16 cellular contexts compared by ENCODE assay signal in the genomic region with DNA sequence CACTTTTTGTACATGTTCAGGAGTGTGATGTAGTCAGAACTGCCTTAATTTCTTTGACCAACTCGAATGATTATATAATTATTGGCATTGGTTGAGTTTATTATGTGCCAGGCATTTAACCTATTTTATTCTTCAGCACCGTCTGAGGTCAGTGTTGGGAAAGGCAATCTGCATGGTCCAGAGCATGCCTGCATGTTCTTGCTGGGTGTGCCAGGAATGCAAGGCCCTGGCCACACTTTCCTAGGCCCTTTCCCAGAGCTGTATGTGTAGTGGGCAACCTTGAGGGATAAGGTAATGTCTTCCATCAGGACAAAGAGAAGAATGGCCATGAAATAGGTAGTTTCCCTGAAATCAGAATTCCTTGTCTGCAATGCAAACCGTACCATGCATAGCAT. TPM values are rescaled to one million over a fixed set of nuclear protein-coding genes. Genes with fewer than 3 reads are reported as not detected.
DNase-seq lines count a peak whose midpoint lies in the region; ATAC-seq and TF ChIP-seq lines count a peak whose summit lies in the region.
"Had no signal": no experiment of that assay in that cellular context is flagged by ENCODE, and none has a peak within 500 bp of the region (broad histone marks: within the 10 kb centered on the region; RNA-seq: fewer than 3 reads in every experiment).

No MANE protein-coding gene starts in this region.

- H3K36me3 ChIP-seq in CD8-positive, alpha-beta T cell (ENCODE audit: insufficient read depth, low read length): no peaks in the 10 kb centered on the region
- H3K36me3 ChIP-seq in mesodermal cell (ENCODE audit: control insufficient read depth, insufficient read depth, low read length): no peaks in the 10 kb centered on the region
- H3K36me3 ChIP-seq: right atrium auricular region had no signal

- no peaks in the 10 kb centered on the region for H3K27me3 ChIP-seq in AG04450 (ENCODE audit: control insufficient read depth, insufficient read depth, low read length)
- H3K27me3 ChIP-seq in CD8-positive, alpha-beta T cell (ENCODE audit: insufficient read depth, low read length): no peaks in the 10 kb centered on the region
- H3K27me3 ChIP-seq: right atrium auricular region had no signal

- no peaks in the 10 kb centered on the region for H3K9me3 Mint-ChIP-seq in CD8-positive, alpha-beta T cell
- H3K9me3 Mint-ChIP-seq in activated CD8-positive, alpha-beta T cell treated with anti-CD3 and anti-CD28 coated beads, Interleukin-2, amount 10 ng/mL, durations not matched to agents 7 days and 5 days (ENCODE audit: insufficient read depth): no peaks in the 10 kb centered on the region
- H3K9me3 Mint-ChIP-seq: dendritic cell treated with granulocyte-macrophage colony-stimulating factor and Interleukin-4, amounts not matched to agents 40 ng/mL and 50 ng/mL, for 4 days; IgD-negative memory B cell had no signal

- peaks cover 19% of the 10 kb centered on the region for H3K4me1 ChIP-seq in CD8-positive, alpha-beta T cell (ENCODE audit: insufficient read depth, low read length)
- H3K4me1 ChIP-seq in mesodermal cell (ENCODE audit: control insufficient read depth, insufficient read depth, low read length, poor library complexity, severe bottlenecking): peaks cover 6% of the 10 kb centered on the region
- H3K4me1 ChIP-seq: right atrium auricular region had no signal

- intact Hi-C loops in CD8-positive, alpha-beta T cell (cut with DNase I, micrococcal nuclease): no loop called here

- 67 to 83% methylated on average over 1 to 2 of the region's 3 CpGs for WGBS in mesodermal cell (ENCODE audit: insufficient coverage in 2 of 2), 2 experiments

- H3K36me3 Mint-ChIP-seq in CD8-positive, alpha-beta T cell: peaks cover 2% of the 10 kb centered on the region
- H3K36me3 Mint-ChIP-seq in activated CD8-positive, alpha-beta T cell treated with anti-CD3 and anti-CD28 coated beads, Interleukin-2, amount 10 ng/mL, durations not matched to agents 7 days and 5 days (ENCODE audit: low read depth): peaks cover 30% of the 10 kb centered on the region
- H3K36me3 Mint-ChIP-seq: IgD-negative memory B cell had no signal

- H3K4me3 Mint-ChIP-seq in CD8-positive, alpha-beta T cell: no peak overlapping the region
- H3K4me3 Mint-ChIP-seq in activated CD8-positive, alpha-beta T cell treated with anti-CD3 and anti-CD28 coated beads, Interleukin-2, amount 10 ng/mL, durations not matched to agents 7 days and 5 days: peak overlapping the region; percentile 67

- H3K27me3 Mint-ChIP-seq in CD8-positive, alpha-beta T cell (ENCODE audit: low read depth): no peaks in the 10 kb centered on the region
- no peaks in the 10 kb centered on the region for H3K27me3 Mint-ChIP-seq in activated CD8-positive, alpha-beta T cell treated with anti-CD3 and anti-CD28 coated beads, Interleukin-2, amount 10 ng/mL, durations not matched to agents 7 days and 5 days (ENCODE audit: low read depth)
- H3K27me3 Mint-ChIP-seq: dendritic cell treated with granulocyte-macrophage colony-stimulating factor and Interleukin-4, amounts not matched to agents 40 ng/mL and 50 ng/mL, for 4 days; IgD-negative memory B cell had no signal

- H3K9me3 ChIP-seq in AG04450 (ENCODE audit: control insufficient read depth, insufficient read depth, low read length): no peaks in the 10 kb centered on the region
- H3K9me3 ChIP-seq in CD8-positive, alpha-beta T cell (ENCODE audit: low read length): no peaks in the 10 kb centered on the region
- no peaks in the 10 kb centered on the region for H3K9me3 ChIP-seq in mesodermal cell (ENCODE audit: control insufficient read depth, low read length)
- H3K9me3 ChIP-seq: right atrium auricular region had no signal

- POLR2A ChIA-PET in AG04450 (lab: Yijun Ruan, JAX): no interaction called here
- POLR2A ChIA-PET in CD8-positive, alpha-beta T cell (lab: Charles Lee): interaction anchor here (1.4 to 1.5 kb wide), 2 partner anchors 9 to 12 kb away, joined by 3 to 7 read pairs; a partner anchor contains a TSS
- POLR2A ChIA-PET in activated CD8-positive, alpha-beta T cell treated with anti-CD3 and anti-CD28 coated beads, Interleukin-2, amount 10 ng/mL, durations not matched to agents 7 days and 5 days (lab: Charles Lee): interaction anchor here (1.8 to 2.2 kb wide), 3 partner anchors 10 to 20 kb away, joined by 6 to 22 read pairs (median 9); a partner anchor contains a TSS

- H3K4me1 Mint-ChIP-seq in CD8-positive, alpha-beta T cell (ENCODE audit: low read depth): peaks cover 34% of the 10 kb centered on the region
- H3K4me1 Mint-ChIP-seq in activated CD8-positive, alpha-beta T cell treated with anti-CD3 and anti-CD28 coated beads, Interleukin-2, amount 10 ng/mL, durations not matched to agents 7 days and 5 days (ENCODE audit: low read depth): peaks cover 58% of the 10 kb centered on the region

- DNase-seq in AG04450 (ENCODE audit: low read depth, low spot score) (no peak), islet precursor cell (no peak), hippocampal formation (lab: John Stamatoyannopoulos, UW) (no peak), AG08395 (ENCODE audit: low spot score) (no peak)
- DNase-seq in CD8-positive, alpha-beta T cell: no peak
- DNase-seq in activated CD8-positive, alpha-beta T cell treated with anti-CD3 and anti-CD28 coated beads, Interleukin-2, amount 10 ng/mL, durations not matched to agents 7 days and 5 days: no peak
- DNase-seq: erythroblast, mammary epithelial cell, NCI-H2081, NCI-H510A treated with DMSO at 0.1 percent for 48 hours, Right ventricle myocardium superior had no signal

- H3K4me3 ChIP-seq in AG04450 (ENCODE audit: low read depth, low read length): no peak overlapping the region
- H3K4me3 ChIP-seq in CD8-positive, alpha-beta T cell (ENCODE audit: low read depth, low read length): no peak overlapping the region
- H3K4me3 ChIP-seq in mesodermal cell (ENCODE audit: extremely low read depth, insufficient read depth, low read length, poor library complexity, severe bottlenecking): no peak overlapping the region
- H3K4me3 ChIP-seq: right atrium auricular region had no signal

- no peak for TF ChIP-seq CTCF in AG04450 (IDR thresholded peaks at IDR 0.05; ENCODE audit: low read depth, low read length)
- TF ChIP-seq CTCF in CD8-positive, alpha-beta T cell (IDR thresholded peaks at IDR 0.05): no peak

- H3K27ac ChIP-seq in AG04450 (ENCODE audit: low read depth, low read length): peak overlapping the region; percentile 11
- no peak overlapping the region for H3K27ac ChIP-seq in CD8-positive, alpha-beta T cell (ENCODE audit: low read depth, low read length)
- peak overlapping the region; percentile 85 for H3K27ac ChIP-seq in mesodermal cell (ENCODE audit: low read depth, low read length, severe bottlenecking)
- H3K27ac ChIP-seq: right atrium auricular region had no signal

- CTCF ChIA-PET in AG04450 (lab: Charles Lee): no interaction called here
- CTCF ChIA-PET in CD8-positive, alpha-beta T cell (lab: Charles Lee): no interaction called here
- CTCF ChIA-PET in activated CD8-positive, alpha-beta T cell treated with anti-CD3 and anti-CD28 coated beads, Interleukin-2, amount 10 ng/mL, durations not matched to agents 7 days and 5 days (lab: Charles Lee): interaction anchor here (1.4 to 2.5 kb wide), 2 partner anchors 10 kb away, joined by 4 to 6 read pairs; a partner anchor contains a TSS

- H3K27ac Mint-ChIP-seq in CD8-positive, alpha-beta T cell: peak overlapping the region; percentile 87
- H3K27ac Mint-ChIP-seq in activated CD8-positive, alpha-beta T cell treated with anti-CD3 and anti-CD28 coated beads, Interleukin-2, amount 10 ng/mL, durations not matched to agents 7 days and 5 days: peak overlapping the region; percentile 93

- ATAC-seq in CD8-positive, alpha-beta T cell: no peak
- no peak for ATAC-seq in activated CD8-positive, alpha-beta T cell treated with anti-CD3 and anti-CD28 coated beads, Interleukin-2, amount 10 ng/mL, durations not matched to agents 7 days and 5 days
- no peak for ATAC-seq in HG02642 (IDR thresholded peaks at IDR 0.05; ENCODE audit: poor library complexity, unreplicated experiment)

RNA-seq across cellular contexts. Expression of a gene that starts 9.7 kb away (rescaled TPM):
- 99.0 and 136 TPM in 2 replicates for polyA plus RNA-seq in AG04450 (2011; rRNA removed)
- polyA minus RNA-seq in AG04450 (2011; rRNA and poly(A)+ RNA removed): 231 and 300 TPM in 2 replicates
- 100 to 1,000 TPM; 318 to 348 TPM for total RNA-seq in CD8-positive, alpha-beta T cell
- total RNA-seq in activated CD8-positive, alpha-beta T cell treated with anti-CD3 and anti-CD28 coated beads, Interleukin-2, amount 10 ng/mL, durations not matched to agents 7 days and 5 days: 100 to 1,000 TPM; 177 to 181 TPM
- 158 TPM for polyA plus RNA-seq in mesodermal cell (2013, experiment 1 of 2)
- 135 TPM for polyA plus RNA-seq in mesodermal cell (2013, experiment 2 of 2)

RNA-seq across cellular contexts. Expression of a gene that starts 10.1 kb away (rescaled TPM):
- 3.4 and 3.7 TPM in 2 replicates for polyA plus RNA-seq in AG04450 (2011; rRNA removed)
- polyA minus RNA-seq in AG04450 (2011; rRNA and poly(A)+ RNA removed): 3.4 and 5.1 TPM in 2 replicates
- 1 to 10 TPM; 5.6 to 6.6 TPM for total RNA-seq in CD8-positive, alpha-beta T cell
- 10 to 100 TPM; 43.4 to 43.5 TPM for total RNA-seq in activated CD8-positive, alpha-beta T cell treated with anti-CD3 and anti-CD28 coated beads, Interleukin-2, amount 10 ng/mL, durations not matched to agents 7 days and 5 days
- 4.6 TPM for polyA plus RNA-seq in mesodermal cell (2013, experiment 1 of 2)
- 3.7 TPM for polyA plus RNA-seq in mesodermal cell (2013, experiment 2 of 2)

RNA-seq across cellular contexts. Expression of a gene that starts 20.6 kb away (rescaled TPM):
- polyA plus RNA-seq in AG04450 (2011; rRNA removed): 5.8 and 7.2 TPM in 2 replicates
- polyA minus RNA-seq in AG04450 (2011; rRNA and poly(A)+ RNA removed): 5.2 and 6.2 TPM in 2 replicates
- 1 to 10 TPM; 2.0 to 2.5 TPM for total RNA-seq in CD8-positive, alpha-beta T cell
- 100 to 1,000 TPM in 1 of 2 experiments, 10 to 100 TPM in 1; 87.3 to 101 TPM for total RNA-seq in activated CD8-positive, alpha-beta T cell treated with anti-CD3 and anti-CD28 coated beads, Interleukin-2, amount 10 ng/mL, durations not matched to agents 7 days and 5 days
- 32.5 TPM for polyA plus RNA-seq in mesodermal cell (2013, experiment 1 of 2)
- 32.9 TPM for polyA plus RNA-seq in mesodermal cell (2013, experiment 2 of 2)

RNA-seq across cellular contexts. Expression of a gene that starts 49.0 kb away (rescaled TPM):
- 65.2 and 77.0 TPM in 2 replicates for polyA plus RNA-seq in AG04450 (2011; rRNA removed)
- polyA minus RNA-seq in AG04450 (2011; rRNA and poly(A)+ RNA removed): 66.0 and 85.9 TPM in 2 replicates
- 10 to 100 TPM; 51.9 to 58.0 TPM for total RNA-seq in CD8-positive, alpha-beta T cell
- total RNA-seq in activated CD8-positive, alpha-beta T cell treated with anti-CD3 and anti-CD28 coated beads, Interleukin-2, amount 10 ng/mL, durations not matched to agents 7 days and 5 days: 10 to 100 TPM; 64.9 to 65.9 TPM
- 52.9 TPM for polyA plus RNA-seq in mesodermal cell (2013, experiment 1 of 2)
- polyA plus RNA-seq in mesodermal cell (2013, experiment 2 of 2): 44.8 TPM

RNA-seq across cellular contexts. Expression of a gene that starts 49.2 kb away (rescaled TPM):
- polyA plus RNA-seq in AG04450 (2011; rRNA removed): 45.3 and 48.7 TPM in 2 replicates
- polyA minus RNA-seq in AG04450 (2011; rRNA and poly(A)+ RNA removed): 42.2 and 55.9 TPM in 2 replicates
- total RNA-seq in CD8-positive, alpha-beta T cell: 10 to 100 TPM; 44.7 to 49.6 TPM
- total RNA-seq in activated CD8-positive, alpha-beta T cell treated with anti-CD3 and anti-CD28 coated beads, Interleukin-2, amount 10 ng/mL, durations not matched to agents 7 days and 5 days: 10 to 100 TPM; 31.8 to 34.2 TPM
- 23.5 TPM for polyA plus RNA-seq in mesodermal cell (2013, experiment 1 of 2)
- 20.0 TPM for polyA plus RNA-seq in mesodermal cell (2013, experiment 2 of 2)

Comparison
In these comparisons a context has a peak if more than half of its experiments do, and no peak if none do; other contexts are left out.
1. RNA of a gene that starts 10.1 kb away (total RNA-seq): 43.4 to 43.5 TPM in activated CD8-positive, alpha-beta T cell treated with anti-CD3 and anti-CD28 coated beads, Interleukin-2, amount 10 ng/mL, durations not matched to agents 7 days and 5 days; 5.6 to 6.6 TPM in CD8-positive, alpha-beta T cell; every median in the first group is over 4 times any median in the second.
2. RNA of a gene that starts 20.6 kb away (total RNA-seq): 87.3 to 101 TPM in activated CD8-positive, alpha-beta T cell treated with anti-CD3 and anti-CD28 coated beads, Interleukin-2, amount 10 ng/mL, durations not matched to agents 7 days and 5 days; 2.0 to 2.5 TPM in CD8-positive, alpha-beta T cell; every median in the first group is over 10 times any median in the second.